ENCODE assay signal across 8 cellular contexts in genomic region chr10:80199828-80200227, GRCh38. TPM values are rescaled to one million over a fixed set of nuclear protein-coding genes. Genes with fewer than 3 reads are reported as not detected.
DNase-seq lines count a peak whose midpoint lies in the region; TF ChIP-seq lines count a peak whose summit lies in the region.

No MANE protein-coding gene starts in this region.

- no peaks in the 10 kb centered on the region for H3K9me2 ChIP-seq in MM.1S (replicated peaks; ENCODE audit: insufficient read depth, low read length)

- H3K27me3 ChIP-seq in rectal smooth muscle tissue (ENCODE audit: control insufficient read depth, insufficient read depth, low read length) (no peaks in the 10 kb centered on the region), MM.1S (replicated peaks; ENCODE audit: insufficient read depth, low read length) (no peaks in the 10 kb centered on the region)

- DNase-seq in Caki2 (ENCODE audit: low read depth) (peak; percentile 78), SKM-1 treated with dmso at 0.1 percent for 144 hours (lab: John Stamatoyannopoulos, UW; ENCODE audit: unreplicated experiment) (peak; percentile 79), foreskin fibroblast (peak; percentile 57 to 78), occipital lobe (lab: John Stamatoyannopoulos, UW) (no peak), NCI-H526 (lab: John Stamatoyannopoulos, UW) (no peak), MM.1S (no peak), GM13977 (ENCODE audit: low spot score) (no peak)

- no peak overlapping the region for H3K4me2 ChIP-seq in MM.1S (ENCODE audit: low read depth, low read length)

- H4K20me1 ChIP-seq in MM.1S (ENCODE audit: insufficient read depth, low read length), result no peaks in the 10 kb centered on the region

- in situ Hi-C loops in Caki2 (cut with HindIII; ENCODE audit: low pct_unique_long_range_greater_than_20kb, low sequenced_read_pairs) (no loop called here), GM13977 (cut with MboI; ENCODE audit: low pct_unique_long_range_greater_than_20kb, low sequenced_read_pairs, unreplicated experiment) (no loop called here)

- H3K27ac ChIP-seq in rectal smooth muscle tissue (ENCODE audit: low read depth, low read length) (peak overlapping the region; percentile 6), MM.1S (ENCODE audit: low read length) (no peak overlapping the region)

- no peak overlapping the region for H2AFZ ChIP-seq in MM.1S (ENCODE audit: low read length)

- peaks cover 94% of the 10 kb centered on the region for H3K79me2 ChIP-seq in MM.1S (ENCODE audit: low read length)

- TF ChIP-seq CTCF in foreskin fibroblast (IDR thresholded peaks at IDR 0.05; ENCODE audit: low read depth, low read length) (no peak), MM.1S (IDR thresholded peaks at IDR 0.05; ENCODE audit: low read length) (no peak), GM13977 (IDR thresholded peaks at IDR 0.05; ENCODE audit: extremely low read depth, insufficient read depth, missing control alignments) (no peak)

- H3K4me1 ChIP-seq in rectal smooth muscle tissue (ENCODE audit: control insufficient read depth, insufficient read depth, low read length) (peaks cover 27% of the 10 kb centered on the region), MM.1S (ENCODE audit: low read length) (peaks cover 60% of the 10 kb centered on the region)

- H3F3A ChIP-seq in MM.1S (ENCODE audit: insufficient read depth, low read length), result peaks cover 63% of the 10 kb centered on the region

- H3K9ac ChIP-seq in rectal smooth muscle tissue (ENCODE audit: low read length) (no peak overlapping the region), MM.1S (ENCODE audit: low read length) (no peak overlapping the region)

- H3K36me3 ChIP-seq in rectal smooth muscle tissue (ENCODE audit: control insufficient read depth, insufficient read depth, low read length) (peaks cover 4% of the 10 kb centered on the region), MM.1S (replicated peaks; ENCODE audit: insufficient read depth, low read length) (no peaks in the 10 kb centered on the region)

- H3K4me3 ChIP-seq in foreskin fibroblast (ENCODE audit: low read depth in 1 of 2, low read length in 2 of 2) (no peak overlapping the region), rectal smooth muscle tissue (ENCODE audit: low read length) (no peak overlapping the region), MM.1S (ENCODE audit: low read length) (no peak overlapping the region)

- no peaks in the 10 kb centered on the region for H3K9me3 ChIP-seq in MM.1S (replicated peaks; ENCODE audit: insufficient read depth, low read length)

RNA-seq across cellular contexts. Expression of gene ANXA11, which starts 5.5 kb away (rescaled TPM):
- 170 and 209 TPM in 2 replicates for total RNA-seq in Caki2 (2014; rRNA removed; shearing (Covaris generic); ENCODE audit: low replicate concordance)
- 2.3 TPM for total RNA-seq in occipital lobe

Comparison
In these comparisons a context has a peak if more than half of its experiments do, and no peak if none do; other contexts are left out.
1. DNase-seq: peak in Caki2 (single experiment), SKM-1 treated with dmso at 0.1 percent for 144 hours (single experiment) and foreskin fibroblast (2 of 2); none in occipital lobe (single experiment), NCI-H526 (0 of 2), MM.1S (single experiment) and GM13977 (single experiment).
2. RNA of gene ANXA11, which starts 5.5 kb away (total RNA-seq): 170 to 209 TPM in Caki2; 2.3 TPM in occipital lobe (single experiment); every median in the first group is over 10 times any median in the second.